In genomic region chr2:130389783-130390182, GRCh38 we compare ENCODE assay signal across 16 cellular contexts. TPM values are rescaled to one million over a fixed set of nuclear protein-coding genes. Genes with fewer than 3 reads are reported as not detected.
DNase-seq lines count a peak whose midpoint lies in the region; ATAC-seq and TF ChIP-seq lines count a peak whose summit lies in the region.
"Had no signal": no experiment of that assay in that cellular context is flagged by ENCODE, and none has a peak within 500 bp of the region (broad histone marks: within the 10 kb centered on the region; RNA-seq: fewer than 3 reads in every experiment).

No MANE protein-coding gene starts in this region.

- 94% methylated on average over 3 of the region's 3 CpGs for WGBS in right cardiac atrium

- no peaks in the 10 kb centered on the region for H3K36me3 ChIP-seq in upper lobe of right lung
- H3K36me3 ChIP-seq: ascending aorta, thoracic aorta had no signal

- no peaks in the 10 kb centered on the region for H3K9me3 ChIP-seq in right cardiac atrium (ENCODE audit: control insufficient read depth, low read length)
- H3K9me3 ChIP-seq in T-helper 17 cell (ENCODE audit: control insufficient read depth, low read length, poor library complexity, severe bottlenecking) = no peaks in the 10 kb centered on the region
- no peaks in the 10 kb centered on the region for H3K9me3 ChIP-seq in upper lobe of right lung
- H3K9me3 ChIP-seq: ascending aorta, SK-N-SH, thoracic aorta had no signal

- H3K4me1 Mint-ChIP-seq in T-helper 17 cell = peaks cover 12% of the 10 kb centered on the region
- H3K4me1 Mint-ChIP-seq in WTC11 = peaks cover 29% of the 10 kb centered on the region

- H3K27me3 Mint-ChIP-seq in T-helper 17 cell (peaks cover 10% of the 10 kb centered on the region), WTC11 (ENCODE audit: low read depth) (peaks cover 21% of the 10 kb centered on the region)

- ATAC-seq in right cardiac atrium (no peak), left ventricle myocardium superior (no peak), T-helper 17 cell (no peak), left lobe of liver (peak; percentile 8), upper lobe of right lung (no peak), WTC11 (no peak)

- DNase-seq in right cardiac atrium (no peak), left ventricle myocardium superior (no peak), T-helper 17 cell (no peak), left lobe of liver (ENCODE audit: low spot score) (no peak), upper lobe of right lung (no peak), activated gamma-delta T cell treated with Interleukin-2 at 50 U/mL for 16 hours (no peak), WTC11 (ENCODE audit: low spot score) (no peak), SHP77 treated with DMSO at 0.1 percent for 48 hours (lab: John Stamatoyannopoulos, UW) (no peak)
- DNase-seq: activated CD4-positive, CD25-positive, alpha-beta regulatory T cell treated with anti-CD3 and anti-CD28 coated beads, Interleukin-2, amount 50 U/mL, for 72 hours; activated naive CD4-positive, alpha-beta T cell; NCI-H1436 treated with DMSO at 0.1 percent for 48 hours; SK-N-SH; stimulated activated CD4-positive, alpha-beta T cell treated with anti-CD3 and anti-CD28 coated beads, Interleukin-12 subunit alpha, Interleukin-12 subunit beta, amount 100 ng/mL, for 4 hours; T1000 had no signal

- H3K27ac ChIP-seq in right cardiac atrium (ENCODE audit: low read length) (peak overlapping the region; percentile 66), upper lobe of right lung (peak overlapping the region; percentile 80)

- peaks cover 2% of the 10 kb centered on the region for H3K36me3 Mint-ChIP-seq in T-helper 17 cell (ENCODE audit: low read depth)
- no peaks in the 10 kb centered on the region for H3K36me3 Mint-ChIP-seq in WTC11

- H3K9me3 Mint-ChIP-seq in WTC11 = peaks cover 3% of the 10 kb centered on the region; the same call in 1 of the 2 replicates

- H3K4me3 Mint-ChIP-seq in T-helper 17 cell (peak overlapping the region; percentile 2), WTC11 (no peak overlapping the region)

- H3K4me1 ChIP-seq in right cardiac atrium (ENCODE audit: control insufficient read depth, insufficient read depth, low read length) = peaks cover 13% of the 10 kb centered on the region
- peaks cover 28% of the 10 kb centered on the region for H3K4me1 ChIP-seq in upper lobe of right lung

- POLR2A ChIA-PET in WTC11 (lab: Charles Lee) = no interaction called here

- CTCF ChIA-PET in WTC11 (lab: Charles Lee) = no interaction called here

- H3K27ac Mint-ChIP-seq in T-helper 17 cell (no peak overlapping the region), WTC11 (no peak overlapping the region)

- intact Hi-C loops in right cardiac atrium (cut with DNase I) = no loop called here
- intact Hi-C loops in left ventricle myocardium superior (cut with micrococcal nuclease) = no loop called here
- intact Hi-C loops in upper lobe of right lung (cut with DNase I) = no loop called here

- no peak overlapping the region for H3K4me3 ChIP-seq in right cardiac atrium (ENCODE audit: low read length)
- H3K4me3 ChIP-seq in upper lobe of right lung = no peak overlapping the region
- H3K4me3 ChIP-seq: ascending aorta had no signal

- H3K27me3 ChIP-seq in right cardiac atrium (ENCODE audit: control insufficient read depth, insufficient read depth) = no peaks in the 10 kb centered on the region
- H3K27me3 ChIP-seq in upper lobe of right lung = no peaks in the 10 kb centered on the region
- H3K27me3 ChIP-seq: ascending aorta had no signal

- TF ChIP-seq CTCF in upper lobe of right lung (IDR thresholded peaks at IDR 0.05) (no peak), WTC11 (IDR thresholded peaks at IDR 0.05) (no peak)

TF ChIP-seq in WTC11, 78 proteins besides CTCF, POLR2A, EP300 and RAD21:
- TF ChIP-seq OVOL2 (CRISPR knock-in tag; IDR thresholded peaks at IDR 0.05; ENCODE audit: borderline replicate concordance) (no peak), PREB (CRISPR knock-in tag; IDR thresholded peaks at IDR 0.05; ENCODE audit: borderline replicate concordance) (no peak), TEAD1 (CRISPR knock-in tag; IDR thresholded peaks at IDR 0.05) (no peak), ESRRA (CRISPR knock-in tag; IDR thresholded peaks at IDR 0.05; ENCODE audit: borderline replicate concordance) (no peak), JAZF1 (CRISPR knock-in tag; IDR thresholded peaks at IDR 0.05) (no peak), ZNF219 (CRISPR knock-in tag; IDR thresholded peaks at IDR 0.05; ENCODE audit: borderline replicate concordance) (no peak), SMAD3 (CRISPR knock-in tag; IDR thresholded peaks at IDR 0.05; ENCODE audit: borderline replicate concordance) (no peak)
TF ChIP-seq in WTC11: peak in this region for 0.

RNA-seq across cellular contexts. Expression of gene PTPN18, which starts 33.9 kb away (rescaled TPM):
- total RNA-seq in right cardiac atrium (10 to 100 TPM; 22.9 to 26.0 (median 24.8) TPM), left ventricle myocardium superior (12.5 TPM), T-helper 17 cell (100 to 1,000 TPM in 1 of 2 donors, 10 to 100 TPM in 1; 53.2 to 102 TPM), left lobe of liver (45.6 TPM), upper lobe of right lung (67.8 TPM), WTC11 (2021) (15.7 to 21.8 TPM (median 21.0 TPM) in 3 replicates)
- 16.4 TPM for polyA plus RNA-seq in right cardiac atrium

RNA-seq across cellular contexts. Expression of gene IMP4, which starts 47.1 kb away (rescaled TPM):
- total RNA-seq in right cardiac atrium (10 to 100 TPM; 48.0 to 59.9 (median 55.8) TPM), left ventricle myocardium superior (59.8 TPM), T-helper 17 cell (10 to 100 TPM; 59.3 to 65.6 TPM), left lobe of liver (69.5 TPM), upper lobe of right lung (55.7 TPM), WTC11 (2021) (80.4 to 89.2 TPM (median 85.2 TPM) in 3 replicates)
- polyA plus RNA-seq in right cardiac atrium = 50.4 TPM
